15 cellular contexts compared by ENCODE assay signal in the genomic region with DNA sequence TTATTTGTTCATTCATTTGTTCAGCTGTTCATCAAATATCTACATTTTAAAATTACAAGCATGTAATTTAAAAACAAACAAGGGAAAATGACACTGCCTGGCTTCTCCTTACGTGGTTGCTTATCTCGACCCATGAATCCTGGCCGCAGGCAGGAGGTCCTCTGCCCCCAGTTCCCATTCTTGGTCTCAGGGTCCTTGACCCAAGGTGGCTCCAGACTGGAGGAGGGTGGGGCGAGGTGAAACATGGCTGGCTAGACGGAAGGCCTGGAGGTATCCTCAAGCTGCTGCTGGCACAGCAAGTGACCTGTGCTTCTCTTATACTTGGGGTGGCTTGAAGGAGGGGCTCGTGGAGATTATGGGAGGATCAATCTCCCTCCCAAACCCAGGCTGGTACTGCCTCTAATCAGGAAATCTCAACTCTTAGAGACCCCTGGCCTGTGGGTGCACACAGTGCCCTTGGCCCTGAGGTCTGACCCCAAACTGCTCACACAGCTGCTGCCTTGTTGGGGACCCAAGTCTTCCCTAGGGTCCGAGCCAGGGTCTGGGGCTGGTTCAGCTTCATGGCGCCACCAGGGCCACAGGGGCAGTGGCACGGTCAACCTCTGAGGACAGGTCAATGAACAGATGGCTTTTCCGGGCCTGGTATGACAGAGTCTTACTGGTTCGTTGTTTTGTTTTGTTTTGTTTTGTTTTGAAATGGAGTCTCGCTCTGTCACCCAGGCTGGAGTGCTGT.
"Had no signal": no experiment of that assay in that cellular context is flagged by ENCODE, and none has a peak within 500 bp of the region (broad histone marks: within the 10 kb centered on the region; RNA-seq: fewer than 3 reads in every experiment).

No MANE protein-coding gene starts in this region.

- H3K27ac ChIP-seq: coronary artery, esophagus squamous epithelium, stomach, thoracic aorta, upper lobe of right lung had no signal

- H3K36me3 ChIP-seq: esophagus squamous epithelium, stomach, thoracic aorta, upper lobe of right lung had no signal

- H3K9me3 Mint-ChIP-seq: T-cell had no signal

- H3K27me3 Mint-ChIP-seq: brain had no signal

- DNase-seq: activated CD4-positive, alpha-beta T cell treated with anti-CD3 and anti-CD28 coated beads for 1 hour; activated CD4-positive, alpha-beta T cell treated with anti-CD3 and anti-CD28 coated beads, Interleukin-2, amount 50 U/mL, for 48 hours; activated T-cell treated with anti-CD3 and anti-CD28 coated beads, Interleukin-2, amount 50 U/mL, for 1 hour; central memory CD4-positive, alpha-beta T cell; esophagus squamous epithelium; hypothalamus; stimulated activated CD4-positive, alpha-beta T cell treated with anti-CD3 and anti-CD28 coated beads, Interleukin-1b, Interleukin-23, amount 100 ng/mL, for 48 hours; stomach; T-cell; T1000; upper lobe of right lung had no signal

- H3K27ac Mint-ChIP-seq: activated naive CD4-positive, alpha-beta T cell treated with anti-CD3 and anti-CD28 coated beads, Interleukin-2, amount 50 U/mL, for 72 hours; T-cell had no signal

- H3K4me1 ChIP-seq: upper lobe of right lung had no signal

- H3K4me3 Mint-ChIP-seq: brain had no signal

- H3K36me3 Mint-ChIP-seq: brain, T-cell had no signal

- ATAC-seq: activated naive CD4-positive, alpha-beta T cell treated with anti-CD3 and anti-CD28 coated beads, Interleukin-2, amount 50 U/mL, for 72 hours; T-cell had no signal

- H3K9me3 ChIP-seq: esophagus squamous epithelium, stomach, thoracic aorta, upper lobe of right lung had no signal
